Comparison of ENCODE assay signal across 22 cellular contexts in the genomic region with DNA sequence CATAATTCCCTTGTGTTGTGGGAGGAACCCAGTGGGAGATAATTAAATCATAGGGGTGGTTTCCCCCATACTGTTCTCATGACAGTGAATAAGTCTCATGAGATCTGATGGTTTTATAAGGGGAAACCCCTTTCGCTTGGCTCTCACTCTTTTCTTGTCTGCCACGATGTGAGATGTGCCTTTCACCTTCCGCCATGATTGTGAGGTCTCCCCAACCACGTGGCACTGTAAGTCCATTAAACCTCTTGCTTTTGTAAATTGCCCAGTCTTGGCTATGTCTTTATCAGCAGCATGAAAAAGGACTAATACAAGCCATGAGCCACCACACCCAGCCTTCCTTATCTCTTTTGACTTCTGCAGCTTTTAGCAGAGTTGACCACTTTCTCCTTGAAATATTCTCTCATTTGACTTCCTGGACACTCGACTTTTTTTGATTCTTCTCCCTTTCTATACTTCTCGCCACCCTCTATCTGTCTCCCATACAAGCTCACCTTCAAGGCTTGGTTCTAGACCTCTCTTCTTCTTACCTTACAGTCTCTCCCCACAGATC. TPM values are rescaled to one million over a fixed set of nuclear protein-coding genes. Genes with fewer than 3 reads are reported as not detected.
DNase-seq lines count a peak whose midpoint lies in the region; ATAC-seq and TF ChIP-seq lines count a peak whose summit lies in the region.
"Had no signal": no experiment of that assay in that cellular context is flagged by ENCODE, and none has a peak within 500 bp of the region (broad histone marks: within the 10 kb centered on the region; RNA-seq: fewer than 3 reads in every experiment).

No MANE protein-coding gene starts in this region.

- H3K27ac ChIP-seq in CD4-positive, alpha-beta T cell (ENCODE audit: low read depth, low read length): no peak overlapping the region
- no peak overlapping the region for H3K27ac ChIP-seq in coronary artery
- H3K27ac ChIP-seq: C4-2B, left lung had no signal

- CTCF ChIA-PET in CD4-positive, alpha-beta T cell (lab: Charles Lee): no interaction called here
- CTCF ChIA-PET in activated B cell treated with CpG ODN at 0.5 μM for 24 hours (lab: Charles Lee): no interaction called here

- H3K27me3 ChIP-seq in CD4-positive, alpha-beta T cell (ENCODE audit: control insufficient read depth, insufficient read depth, low read length): no peaks in the 10 kb centered on the region
- H3K27me3 ChIP-seq: left lung had no signal

- no peak for ATAC-seq in CD4-positive, alpha-beta T cell (ENCODE audit: poor library complexity)
- no peak for ATAC-seq in activated B cell treated with CpG ODN at 0.5 μM for 24 hours (ENCODE audit: low read depth)
- ATAC-seq: left lung, right cardiac atrium, Right ventricle myocardium inferior had no signal

- no peaks in the 10 kb centered on the region for H3K27me3 Mint-ChIP-seq in CD4-positive, alpha-beta T cell
- H3K27me3 Mint-ChIP-seq in activated B cell treated with CpG ODN at 0.5 μM for 24 hours (no peaks in the 10 kb centered on the region), nephron (ENCODE audit: low read depth) (no peaks in the 10 kb centered on the region)

- H3K4me3 ChIP-seq in coronary artery: no peak overlapping the region
- H3K4me3 ChIP-seq: HAP-1, left lung had no signal

- POLR2A ChIA-PET in CD4-positive, alpha-beta T cell (lab: Charles Lee): interaction anchor here (0.6 to 2.8 kb wide), 3 partner anchors 29 to 31 kb away, joined by 5 to 26 read pairs (median 7); partner anchors contain the start of gene TMEM263
- POLR2A ChIA-PET in activated B cell treated with CpG ODN at 0.5 μM for 24 hours (lab: Charles Lee): interaction anchor here (0.6 to 1.2 kb wide), 6 partner anchors 12 to 109 kb away, joined by 3 to 9 read pairs (median 4); partner anchors contain the start of genes CRY1 and TMEM263

- no peaks in the 10 kb centered on the region for H3K9me3 ChIP-seq in CD4-positive, alpha-beta T cell (ENCODE audit: control insufficient read depth, low read length)
- H3K9me3 ChIP-seq: HAP-1, left lung had no signal

- peak overlapping the region; percentile 97 for H3K4me3 Mint-ChIP-seq in CD4-positive, alpha-beta T cell
- H3K4me3 Mint-ChIP-seq in activated B cell treated with CpG ODN at 0.5 μM for 24 hours (peak overlapping the region; percentile 13), nephron (peak overlapping the region; percentile 35 to 99 (median 46))

- H3K4me1 Mint-ChIP-seq in CD4-positive, alpha-beta T cell (ENCODE audit: low read depth): peaks cover 51% of the 10 kb centered on the region
- H3K4me1 Mint-ChIP-seq in activated B cell treated with CpG ODN at 0.5 μM for 24 hours (peaks cover 39% of the 10 kb centered on the region), nephron (peaks cover 41% of the 10 kb centered on the region)

- peak overlapping the region; percentile 21 for H3K27ac Mint-ChIP-seq in CD4-positive, alpha-beta T cell
- H3K27ac Mint-ChIP-seq in activated B cell treated with CpG ODN at 0.5 μM for 24 hours: peak overlapping the region; percentile 43
- peak overlapping the region in 2 of 3 experiments; percentile 70 to 72 for H3K27ac Mint-ChIP-seq in nephron

- DNase-seq in activated T-cell treated with anti-CD3 and anti-CD28 coated beads for 24 hours (ENCODE audit: low read depth): peak; percentile 9
- DNase-seq in activated T-cell treated with anti-CD3 and anti-CD28 coated beads, Interleukin-2, amount 50 U/mL, for 1 hour: no peak
- no peak for DNase-seq in CD4-positive, alpha-beta T cell
- no peak for DNase-seq in activated B cell treated with CpG ODN at 0.5 μM for 24 hours
- no peak for DNase-seq in NCI-H510A (lab: John Stamatoyannopoulos, UW)
- no peak for DNase-seq in coronary artery (ENCODE audit: low spot score)
- DNase-seq in GM19238 (ENCODE audit: insufficient read length, low spot score): no peak
- DNase-seq: activated CD8-positive, alpha-beta memory T cell treated with anti-CD3 and anti-CD28 coated beads for 24 hours; activated effector memory CD4-positive, alpha-beta T cell treated with Interleukin-2 at 50 U/mL for 16 hours; effector memory CD4-positive, alpha-beta T cell; glutamatergic neuron; left lung; midbrain; NCI-H2107; NCI-H524; occipital lobe; right cardiac atrium; SW 1271 had no signal

- intact Hi-C loops in CD4-positive, alpha-beta T cell (cut with DNase I, micrococcal nuclease): loop anchor here in 1 of 2 experiments (2.0 to 10.0 kb wide), 2 partner anchors 28 to 770 kb away; no protein-coding TSS in a partner anchor
- intact Hi-C loops in activated B cell treated with CpG ODN at 0.5 μM for 24 hours (cut with micrococcal nuclease): loop anchor here (10.0 kb wide), 1 partner anchor 210 kb away; the partner anchor contains the start of gene RIC8B

- H3K9me3 Mint-ChIP-seq in CD4-positive, alpha-beta T cell: no peaks in the 10 kb centered on the region
- H3K9me3 Mint-ChIP-seq in activated B cell treated with CpG ODN at 0.5 μM for 24 hours: peaks cover 5% of the 10 kb centered on the region
- no peaks in the 10 kb centered on the region for H3K9me3 Mint-ChIP-seq in nephron

- no peak for TF ChIP-seq CTCF in CD4-positive, alpha-beta T cell (IDR thresholded peaks at IDR 0.05)
- TF ChIP-seq CTCF in activated B cell treated with CpG ODN at 0.5 μM for 24 hours (IDR thresholded peaks at IDR 0.05) (no peak), nephron (IDR thresholded peaks at IDR 0.05; ENCODE audit: unreplicated experiment in 3 of 3) (no peak), coronary artery (IDR thresholded peaks at IDR 0.05) (no peak)

- peaks cover 13% of the 10 kb centered on the region for H3K36me3 Mint-ChIP-seq in CD4-positive, alpha-beta T cell (ENCODE audit: low read depth)
- H3K36me3 Mint-ChIP-seq in activated B cell treated with CpG ODN at 0.5 μM for 24 hours (ENCODE audit: low read depth): peaks cover 15% of the 10 kb centered on the region
- peaks cover 32% of the 10 kb centered on the region for H3K36me3 Mint-ChIP-seq in nephron (ENCODE audit: low read depth)

RNA-seq across cellular contexts. Expression of gene MTERF2, which starts 2.3 kb away (rescaled TPM):
- 1 to 10 TPM; 6.1 to 7.6 TPM for total RNA-seq in CD4-positive, alpha-beta T cell
- total RNA-seq in activated B cell treated with CpG ODN at 0.5 μM for 24 hours: 8.3 and 9.4 TPM in 2 replicates

RNA-seq across cellular contexts. Expression of gene TMEM263, which starts 29.0 kb away (rescaled TPM):
- 10 to 100 TPM; 33.2 to 33.4 TPM for total RNA-seq in CD4-positive, alpha-beta T cell
- 10.5 and 15.1 TPM in 2 replicates for total RNA-seq in activated B cell treated with CpG ODN at 0.5 μM for 24 hours

Comparison
In these comparisons a context has a peak if more than half of its experiments do, and no peak if none do; other contexts are left out.
1. H3K27ac Mint-ChIP-seq: peak in every context shown above with its lines; median percentile 71 in nephron; 43 in activated B cell treated with CpG ODN at 0.5 μM for 24 hours; 21 in CD4-positive, alpha-beta T cell.
2. H3K4me3 Mint-ChIP-seq: peak in every context shown above with its lines; median percentile 97 in CD4-positive, alpha-beta T cell; 46 in nephron; 13 in activated B cell treated with CpG ODN at 0.5 μM for 24 hours.